Comparison of ENCODE assay signal across 15 cellular contexts in the genomic region with DNA sequence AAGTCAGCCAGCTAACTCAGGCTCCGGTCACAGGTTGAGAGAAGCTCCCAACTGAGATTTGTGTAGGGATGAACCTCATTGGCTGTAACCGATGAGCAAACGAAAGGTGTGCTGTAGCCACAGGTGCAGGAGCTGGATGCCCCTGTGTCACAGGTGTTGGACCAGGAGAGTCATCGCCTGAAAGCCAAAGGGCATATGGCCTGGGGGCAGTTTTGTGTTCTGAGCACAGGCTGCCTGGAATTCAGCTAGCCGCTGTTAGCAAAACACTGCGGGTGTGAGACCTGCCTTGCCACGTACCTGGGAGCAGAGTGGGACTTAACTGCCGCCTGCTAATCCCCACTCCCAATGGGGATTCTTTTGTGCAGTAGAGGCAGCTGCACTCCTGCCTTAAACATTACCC. TPM values are rescaled to one million over a fixed set of nuclear protein-coding genes. Genes with fewer than 3 reads are reported as not detected.
DNase-seq lines count a peak whose midpoint lies in the region; FAIRE-seq and TF ChIP-seq lines count a peak whose summit lies in the region.
"Had no signal": no experiment of that assay in that cellular context is flagged by ENCODE, and none has a peak within 500 bp of the region (broad histone marks: within the 10 kb centered on the region; RNA-seq: fewer than 3 reads in every experiment).

No MANE protein-coding gene starts in this region.

- H3K36me3 ChIP-seq in GM23248 (ENCODE audit: low read depth) (peaks cover 46% of the 10 kb centered on the region), astrocyte (ENCODE audit: insufficient read depth, low read length) (peaks cover 10% of the 10 kb centered on the region), neutrophil (peaks cover 3% of the 10 kb centered on the region), tibial artery (peaks cover 0 to 13% (median 11%) of the 10 kb centered on the region in 3 donors)

- H3K9me3 Mint-ChIP-seq in astrocyte (ENCODE audit: unreplicated experiment), result peaks cover 16% of the 10 kb centered on the region

- peaks cover 83% of the 10 kb centered on the region for H3F3A ChIP-seq in GM23248 (ENCODE audit: insufficient read depth)

- TF ChIP-seq CTCF in astrocyte (IDR thresholded peaks at IDR 0.05; ENCODE audit: insufficient read depth, low read depth, low read length) (no peak), neutrophil (IDR thresholded peaks at IDR 0.05) (no peak), tibial artery (IDR thresholded peaks at IDR 0.05) (no peak)

- no peaks in the 10 kb centered on the region for H3K27me3 Mint-ChIP-seq in astrocyte (ENCODE audit: low read depth, unreplicated experiment)
- H3K27me3 Mint-ChIP-seq: CD8-positive, alpha-beta memory T cell had no signal

- DNase-seq in NCI-H146 (lab: John Stamatoyannopoulos, UW), result peak; percentile 8
- DNase-seq in NCI-H146 treated with DMSO at 0.1 percent for 48 hours (lab: John Stamatoyannopoulos, UW; ENCODE audit: unreplicated experiment), result no peak
- DNase-seq in GM23248, result no peak
- DNase-seq in astrocyte (ENCODE audit: low read depth), result no peak
- no peak for DNase-seq in tibial artery
- DNase-seq in SK-N-DZ (ENCODE audit: low spot score), result no peak
- DNase-seq in hepatic stellate cell (ENCODE audit: low spot score), result no peak
- DNase-seq: CD8-positive, alpha-beta memory T cell; DND-41; GF-D8 had no signal

- H3K4me1 Mint-ChIP-seq in astrocyte (ENCODE audit: low read depth, unreplicated experiment), result peaks cover 7% of the 10 kb centered on the region

- H3K9me2 ChIP-seq in GM23248 (ENCODE audit: insufficient read depth), result no peaks in the 10 kb centered on the region; the same call in 1 of the 2 replicates

- H3K4me2 ChIP-seq in GM23248 (ENCODE audit: unreplicated experiment) (no peak overlapping the region), astrocyte (ENCODE audit: low read length) (no peak overlapping the region)
- H3K4me2 ChIP-seq: BLaER1 had no signal

- H3K27ac Mint-ChIP-seq in astrocyte (ENCODE audit: unreplicated experiment), result no peak overlapping the region

- H4K20me1 ChIP-seq in GM23248 (ENCODE audit: insufficient read depth), result peaks cover 11% of the 10 kb centered on the region
- H4K20me1 ChIP-seq in astrocyte (ENCODE audit: insufficient read depth, low read length), result peaks cover 40% of the 10 kb centered on the region

- intact Hi-C loops in tibial artery (cut with DNase I; ENCODE audit: low total_unique reads), result no loop called here

- H3K4me3 ChIP-seq in GM23248 (no peak overlapping the region), astrocyte (ENCODE audit: insufficient read depth, low read depth, low read length) (no peak overlapping the region), neutrophil (ENCODE audit: low read depth in 1 of 2, low read length in 1 of 2) (no peak overlapping the region), tibial artery (no peak overlapping the region)
- H3K4me3 ChIP-seq: BLaER1 had no signal

- peaks cover 34% of the 10 kb centered on the region for H3K36me3 Mint-ChIP-seq in astrocyte (ENCODE audit: low read depth, unreplicated experiment)

- H2AFZ ChIP-seq in GM23248 (no peak overlapping the region), astrocyte (ENCODE audit: low read depth, low read length) (no peak overlapping the region)

- peaks cover 25% of the 10 kb centered on the region for H3K4me1 ChIP-seq in GM23248 (ENCODE audit: insufficient read depth)
- peaks cover 9% of the 10 kb centered on the region for H3K4me1 ChIP-seq in astrocyte (ENCODE audit: insufficient read depth, low read length)
- peaks cover 18 to 22% of the 10 kb centered on the region in 2 experiments for H3K4me1 ChIP-seq in neutrophil (ENCODE audit: control insufficient read depth in 1 of 2, insufficient read depth in 1 of 2, low read depth in 1 of 2, low read length in 1 of 2)
- no peaks in the 10 kb centered on the region for H3K4me1 ChIP-seq in tibial artery
- H3K4me1 ChIP-seq: BLaER1, Caco-2 had no signal

- FAIRE-seq in astrocyte (lab: Jason Lieb, UNC), result no peak
- FAIRE-seq: GM19239 had no signal

- H3K79me2 ChIP-seq in GM23248 (ENCODE audit: insufficient read depth) (peaks cover 100% of the 10 kb centered on the region), astrocyte (ENCODE audit: insufficient read depth, low read length) (peaks cover 84% of the 10 kb centered on the region)

- in situ Hi-C loops in GM23248 (cut with MboI), result no loop called here

- H3K27me3 ChIP-seq in GM23248 (replicated peaks; ENCODE audit: insufficient read depth) (no peaks in the 10 kb centered on the region), astrocyte (ENCODE audit: insufficient read depth, low read length) (no peaks in the 10 kb centered on the region), neutrophil (no peaks in the 10 kb centered on the region), tibial artery (no peaks in the 10 kb centered on the region)
- H3K27me3 ChIP-seq: BLaER1 had no signal

- H3K27ac ChIP-seq in GM23248 (0 out of 2 replicates have a peak overlapping the region, but pooled peaks have one; percentile 53), astrocyte (ENCODE audit: low read depth, low read length) (no peak overlapping the region), neutrophil (peak overlapping the region; percentile 68), tibial artery (no peak overlapping the region)
- H3K27ac ChIP-seq: 22Rv1, BLaER1 had no signal

- H3K4me3 Mint-ChIP-seq in astrocyte (ENCODE audit: unreplicated experiment), result peak overlapping the region; percentile 40
- H3K4me3 Mint-ChIP-seq: CD8-positive, alpha-beta memory T cell had no signal

- no peak overlapping the region for H3K9ac ChIP-seq in GM23248
- no peak overlapping the region for H3K9ac ChIP-seq in astrocyte (ENCODE audit: low read length)
- H3K9ac ChIP-seq: BLaER1 had no signal

- no peaks in the 10 kb centered on the region for H3K9me3 ChIP-seq in GM23248 (ENCODE audit: low read depth)
- peaks cover 4% of the 10 kb centered on the region for H3K9me3 ChIP-seq in astrocyte (ENCODE audit: insufficient read depth, low read depth, low read length)
- H3K9me3 ChIP-seq in neutrophil, result no peaks in the 10 kb centered on the region
- peaks cover 0 to 17% (median 0%) of the 10 kb centered on the region in 3 donors for H3K9me3 ChIP-seq in tibial artery

- 98 to 100% methylated on average over 8 of the region's 8 CpGs for WGBS in GM23248 (ENCODE audit: low coverage in 1 of 2, low lambda C conversion rate in 2 of 2, missing lambda C conversion rate in 2 of 2), 2 experiments

RNA-seq across cellular contexts. Expression of gene NEK7, which starts 55.3 kb away (rescaled TPM):
- total RNA-seq in GM23248 (2014; rRNA removed; shearing (Covaris generic)), result 1,026 and 1,186 TPM in 2 replicates
- polyA plus RNA-seq in GM23248 (2016; fragmentation: Nextera tagmentation; extraction: Ambion mirVana), result 693 and 700 TPM in 2 replicates
- total RNA-seq in astrocyte, result 119 and 125 TPM in 2 replicates
- polyA plus RNA-seq in SK-N-DZ (2014; cell fraction: cytosol; rRNA removed), result 39.8 and 45.4 TPM in 2 replicates
- 32.5 and 37.3 TPM in 2 replicates for polyA plus RNA-seq in SK-N-DZ (2014; cell fraction: nucleus; rRNA removed)

Comparison
In these comparisons a context has a peak if more than half of its experiments do, and no peak if none do; other contexts are left out.
1. H3K27ac ChIP-seq: peak in GM23248 (single experiment) and neutrophil (single experiment); none in astrocyte (single experiment) and tibial artery (0 of 2).